ENCODE assay signal across 11 cellular contexts in the genomic region with DNA sequence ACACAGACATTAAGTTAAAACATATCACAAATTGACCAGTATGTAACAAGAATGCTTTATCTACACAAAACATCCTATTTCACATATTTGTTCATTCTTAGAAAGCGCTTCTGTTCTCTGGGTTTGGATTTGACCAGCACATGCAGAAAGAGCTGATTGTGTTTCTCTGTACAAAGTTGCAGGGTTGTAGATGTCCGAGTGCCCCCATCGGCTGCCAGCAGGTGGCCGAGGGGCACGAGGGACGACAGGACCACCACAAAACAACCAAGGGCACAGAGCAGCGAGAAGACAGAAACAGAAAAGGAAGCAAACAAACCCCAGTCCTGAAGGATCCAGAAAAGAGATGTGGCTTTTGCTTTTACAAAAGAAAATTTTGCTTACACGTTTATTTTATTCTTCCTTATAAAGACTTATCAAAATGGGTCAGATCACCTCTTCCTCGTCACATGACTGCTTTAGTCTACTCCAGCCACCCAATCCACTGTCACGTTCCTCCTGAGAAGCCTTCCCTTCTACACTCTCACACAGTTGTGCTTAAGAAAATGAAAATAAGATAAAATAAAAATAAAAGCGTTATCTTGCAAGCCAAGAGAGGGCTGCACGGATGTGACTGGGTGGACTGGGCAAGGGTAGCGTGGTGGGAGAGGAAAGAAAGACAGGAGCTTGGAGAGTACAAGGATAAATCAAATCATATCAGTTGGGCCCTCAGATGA. TPM values are rescaled to one million over a fixed set of nuclear protein-coding genes. Genes with fewer than 3 reads are reported as not detected.
A peak's percentile ranks its signal among the peaks of the same experiment; 100 is the strongest.
DNase-seq lines count a peak whose midpoint lies in the region; TF ChIP-seq lines count a peak whose summit lies in the region.
"Had no signal": no experiment of that assay in that cellular context is flagged by ENCODE, and none has a peak within 500 bp of the region (broad histone marks: within the 10 kb centered on the region; RNA-seq: fewer than 3 reads in every experiment).

No MANE protein-coding gene starts in this region.

- peaks cover 20% of the 10 kb centered on the region for H3K4me1 Mint-ChIP-seq in activated naive CD4-positive, alpha-beta T cell treated with anti-CD3 and anti-CD28 coated beads for 36 hours (ENCODE audit: low read depth)

- H3K9me3 ChIP-seq in esophagus muscularis mucosa (no peaks in the 10 kb centered on the region), subcutaneous abdominal adipose tissue (ENCODE audit: control insufficient read depth in 5 of 5, low read length in 5 of 5) (peaks cover 0 to 17% (median 5%) of the 10 kb centered on the region in 5 donors)

- H3K4me3 ChIP-seq in esophagus muscularis mucosa (peak overlapping the region in 3 of 4 donors; percentile 48 to 57 (median 50)), subcutaneous abdominal adipose tissue (ENCODE audit: low read depth in 1 of 5, low read length in 5 of 5) (peak overlapping the region; percentile 1 to 75 (median 63)), dorsolateral prefrontal cortex (peak overlapping the region in 4 of 59 donors; percentile 27 to 62 (median 56))

- no peak for TF ChIP-seq EP300 in esophagus muscularis mucosa (IDR thresholded peaks at IDR 0.05)

- H3K4me1 ChIP-seq in esophagus muscularis mucosa = peaks cover 31 to 36% (median 32%) of the 10 kb centered on the region in 4 donors
- peaks cover 4 to 28% (median 27%) of the 10 kb centered on the region in 5 donors for H3K4me1 ChIP-seq in subcutaneous abdominal adipose tissue (ENCODE audit: control insufficient read depth in 5 of 5, insufficient read depth in 5 of 5, low read length in 5 of 5)

- H3K27me3 ChIP-seq in esophagus muscularis mucosa (peaks cover 14 to 90% (median 69%) of the 10 kb centered on the region in 4 donors), subcutaneous abdominal adipose tissue (ENCODE audit: control insufficient read depth in 5 of 5, insufficient read depth in 4 of 5, low read length in 5 of 5) (peaks cover 42 to 76% (median 70%) of the 10 kb centered on the region in 5 donors), dorsolateral prefrontal cortex (peaks cover 40 to 100% (median 89%) of the 10 kb centered on the region in 45 donors)

- H3K36me3 ChIP-seq in esophagus muscularis mucosa (no peaks in the 10 kb centered on the region), subcutaneous abdominal adipose tissue (ENCODE audit: control insufficient read depth in 5 of 5, insufficient read depth in 5 of 5, low read length in 5 of 5) (no peaks in the 10 kb centered on the region)

- POLR2A ChIA-PET in HEK293T (lab: Yijun Ruan, JAX) = interaction anchor here (0.9 kb wide), 1 partner anchor 20 kb away, joined by 3 read pairs; no protein-coding TSS in a partner anchor

- TF ChIP-seq CTCF in esophagus muscularis mucosa (IDR thresholded peaks at IDR 0.05) (no peak), dorsolateral prefrontal cortex (IDR thresholded peaks at IDR 0.05 in 54 of 56, conservative IDR thresholded peaks at IDR 0.05 in 2 of 56; ENCODE audit: low read depth in 1 of 56, partially characterized antibody in 56 of 56) (no peak)

- H3K27me3 Mint-ChIP-seq in activated naive CD4-positive, alpha-beta T cell treated with anti-CD3 and anti-CD28 coated beads for 36 hours (ENCODE audit: low read depth) = peaks cover 83% of the 10 kb centered on the region

- H3K27ac ChIP-seq in esophagus muscularis mucosa (replicated peaks in 1 of 4) (no peak overlapping the region), subcutaneous abdominal adipose tissue (ENCODE audit: low read depth, low read length) (no peak overlapping the region), dorsolateral prefrontal cortex (no peak overlapping the region)

- peaks cover 2% of the 10 kb centered on the region for H3K9me3 Mint-ChIP-seq in activated naive CD4-positive, alpha-beta T cell treated with anti-CD3 and anti-CD28 coated beads for 36 hours

- no peak overlapping the region for H3K9ac ChIP-seq in subcutaneous abdominal adipose tissue (ENCODE audit: low read length in 5 of 5)

- H3K4me3 Mint-ChIP-seq in activated naive CD4-positive, alpha-beta T cell treated with anti-CD3 and anti-CD28 coated beads for 36 hours = peak overlapping the region; percentile 77

- no peak for DNase-seq in activated naive CD4-positive, alpha-beta T cell treated with anti-CD3 and anti-CD28 coated beads for 36 hours
- no peak for DNase-seq in activated naive CD4-positive, alpha-beta T cell (lab: John Stamatoyannopoulos, UW)
- DNase-seq in OCI-M1 (lab: John Stamatoyannopoulos, UW) (peak; percentile 80), esophagus muscularis mucosa (ENCODE audit: extremely low spot score) (peak; percentile 85), HEK293T (ENCODE audit: extremely low spot score) (no peak), dorsolateral prefrontal cortex (no peak), medulla oblongata (ENCODE audit: extremely low spot score) (no peak)

- H3K36me3 Mint-ChIP-seq in activated naive CD4-positive, alpha-beta T cell treated with anti-CD3 and anti-CD28 coated beads for 36 hours (ENCODE audit: low read depth) = peaks cover 3% of the 10 kb centered on the region

- TF ChIP-seq POLR2A in esophagus muscularis mucosa (IDR thresholded peaks at IDR 0.05; ENCODE audit: low read depth) = no peak

- 13% methylated on average over 13 of the region's 13 CpGs for WGBS in esophagus muscularis mucosa

- CTCF ChIA-PET in activated naive CD4-positive, alpha-beta T cell treated with anti-CD3 and anti-CD28 coated beads for 36 hours (lab: Charles Lee) = no interaction called here
- CTCF ChIA-PET in HEK293T (lab: Yijun Ruan, JAX) = no interaction called here

- H3K27ac Mint-ChIP-seq in activated naive CD4-positive, alpha-beta T cell treated with anti-CD3 and anti-CD28 coated beads for 36 hours = no peak overlapping the region

- intact Hi-C loops in activated naive CD4-positive, alpha-beta T cell treated with anti-CD3 and anti-CD28 coated beads for 36 hours (cut with micrococcal nuclease) = loop anchor here (10.0 kb wide), 1 partner anchor 114 kb away; no protein-coding TSS in a partner anchor
- intact Hi-C loops in esophagus muscularis mucosa (cut with DNase I) (no loop called here), dorsolateral prefrontal cortex (cut with DNase I) (no loop called here)

TF ChIP-seq in HEK293T, 16 proteins besides CTCF, POLR2A, EP300 and RAD21:
- TF ChIP-seq ZNF384 (IDR thresholded peaks at IDR 0.05) = no peak

RNA-seq across cellular contexts. Expression of a gene that starts 9.5 kb away (rescaled TPM):
- total RNA-seq in activated naive CD4-positive, alpha-beta T cell treated with anti-CD3 and anti-CD28 coated beads for 36 hours = not detected
- total RNA-seq in esophagus muscularis mucosa (not detected), dorsolateral prefrontal cortex (under 1 TPM in 4 of 120 experiments, not detected in 116; 0.15 to 0.25 (median 0.17) TPM)
- total RNA-seq: glomerular endothelial cell, right cardiac atrium, temporal lobe had no signal

Comparison
In these comparisons a context has a peak if more than half of its experiments do, and no peak if none do; other contexts are left out.
1. DNase-seq: peak in OCI-M1 (single experiment) and esophagus muscularis mucosa (single experiment); none in activated naive CD4-positive, alpha-beta T cell treated with anti-CD3 and anti-CD28 coated beads for 36 hours (single experiment), activated naive CD4-positive, alpha-beta T cell (0 of 4), HEK293T (single experiment), dorsolateral prefrontal cortex (0 of 10) and medulla oblongata (single experiment).